ENCODE assay signal across 1 cellular context in the genomic region with DNA sequence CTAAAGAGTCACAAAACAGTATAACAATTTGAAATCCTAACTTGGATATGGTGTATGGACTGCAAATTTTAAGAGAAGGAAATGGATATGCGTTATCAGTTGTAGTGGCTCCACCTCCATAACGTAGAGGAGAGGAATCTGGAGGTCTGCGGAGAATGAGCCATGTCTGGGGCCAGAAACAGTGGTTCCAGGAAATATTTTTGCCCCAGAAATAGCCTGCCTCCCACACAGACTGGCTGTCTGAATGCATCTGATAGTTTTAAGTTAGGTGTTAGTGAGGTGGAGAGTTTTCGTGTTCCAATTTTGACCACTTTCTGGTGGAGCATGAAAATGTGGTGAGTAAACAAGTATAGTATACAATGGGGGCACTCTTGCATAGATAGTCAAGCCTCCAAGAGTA.
TF ChIP-seq lines count a peak whose summit lies in the region.

No MANE protein-coding gene starts in this region.

TF ChIP-seq in K562, 482 proteins besides CTCF, POLR2A, EP300 and RAD21 (continued from another document and continues in another):
- TF ChIP-seq, protein P1, sequence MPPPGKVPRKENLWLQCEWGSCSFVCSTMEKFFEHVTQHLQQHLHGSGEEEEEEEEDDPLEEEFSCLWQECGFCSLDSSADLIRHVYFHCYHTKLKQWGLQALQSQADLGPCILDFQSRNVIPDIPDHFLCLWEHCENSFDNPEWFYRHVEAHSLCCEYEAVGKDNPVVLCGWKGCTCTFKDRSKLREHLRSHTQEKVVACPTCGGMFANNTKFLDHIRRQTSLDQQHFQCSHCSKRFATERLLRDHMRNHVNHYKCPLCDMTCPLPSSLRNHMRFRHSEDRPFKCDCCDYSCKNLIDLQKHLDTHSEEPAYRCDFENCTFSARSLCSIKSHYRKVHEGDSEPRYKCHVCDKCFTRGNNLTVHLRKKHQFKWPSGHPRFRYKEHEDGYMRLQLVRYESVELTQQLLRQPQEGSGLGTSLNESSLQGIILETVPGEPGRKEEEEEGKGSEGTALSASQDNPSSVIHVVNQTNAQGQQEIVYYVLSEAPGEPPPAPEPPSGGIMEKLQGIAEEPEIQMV (tag; conservative IDR thresholded peaks at IDR 0.05; ENCODE audit: low read depth): no peak
- TF ChIP-seq HIVEP1 (CRISPR knock-in tag; IDR thresholded peaks at IDR 0.05) (no peak), HDAC3 (IDR thresholded peaks at IDR 0.05; ENCODE audit: borderline replicate concordance, partially characterized antibody) (peak; percentile 83), SIN3B (IDR thresholded peaks at IDR 0.05; ENCODE audit: low read depth) (no peak), HOXB6 (CRISPR knock-in tag; IDR thresholded peaks at IDR 0.05; ENCODE audit: borderline replicate concordance) (no peak), NCOA4 (IDR thresholded peaks at IDR 0.05; ENCODE audit: partially characterized antibody) (no peak), ZC3H4 (CRISPR knock-in tag; IDR thresholded peaks at IDR 0.05; ENCODE audit: borderline replicate concordance) (no peak), MCM5 (IDR thresholded peaks at IDR 0.05; ENCODE audit: low read depth) (no peak), ZKSCAN3 (CRISPR knock-in tag; IDR thresholded peaks at IDR 0.05) (no peak), SMC3 (conservative IDR thresholded peaks at IDR 0.05; ENCODE audit: insufficient read depth, low read depth, low read length) (no peak), PHF8 (IDR thresholded peaks at IDR 0.05; ENCODE audit: borderline replicate concordance, low read length) (no peak), POLR2AphosphoS2 (IDR thresholded peaks at IDR 0.05; ENCODE audit: low read length) (no peak), CAMTA2 (CRISPR knock-in tag; conservative IDR thresholded peaks at IDR 0.05) (no peak), SPI1 (IDR thresholded peaks at IDR 0.05; ENCODE audit: borderline replicate concordance, low read depth, low read length) (no peak), ZBTB1 (CRISPR knock-in tag; IDR thresholded peaks at IDR 0.05; ENCODE audit: borderline replicate concordance, low read depth) (no peak), BMI1 (IDR thresholded peaks at IDR 0.05; ENCODE audit: low read length) (no peak)
- TF ChIP-seq, protein P2, sequence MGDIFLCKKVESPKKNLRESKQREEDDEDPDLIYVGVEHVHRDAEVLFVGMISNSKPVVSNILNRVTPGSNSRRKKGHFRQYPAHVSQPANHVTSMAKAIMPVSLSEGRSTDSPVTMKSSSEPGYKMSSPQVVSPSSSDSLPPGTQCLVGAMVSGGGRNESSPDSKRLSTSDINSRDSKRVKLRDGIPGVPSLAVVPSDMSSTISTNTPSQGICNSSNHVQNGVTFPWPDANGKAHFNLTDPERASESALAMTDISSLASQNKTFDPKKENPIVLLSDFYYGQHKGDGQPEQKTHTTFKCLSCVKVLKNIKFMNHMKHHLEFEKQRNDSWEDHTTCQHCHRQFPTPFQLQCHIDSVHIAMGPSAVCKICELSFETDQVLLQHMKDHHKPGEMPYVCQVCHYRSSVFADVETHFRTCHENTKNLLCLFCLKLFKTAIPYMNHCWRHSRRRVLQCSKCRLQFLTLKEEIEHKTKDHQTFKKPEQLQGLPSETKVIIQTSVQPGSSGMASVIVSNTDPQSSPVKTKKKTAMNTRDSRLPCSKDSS (IDR thresholded peaks at IDR 0.05; ENCODE audit: low read depth, partially characterized antibody): no peak
- TF ChIP-seq, protein P3, sequence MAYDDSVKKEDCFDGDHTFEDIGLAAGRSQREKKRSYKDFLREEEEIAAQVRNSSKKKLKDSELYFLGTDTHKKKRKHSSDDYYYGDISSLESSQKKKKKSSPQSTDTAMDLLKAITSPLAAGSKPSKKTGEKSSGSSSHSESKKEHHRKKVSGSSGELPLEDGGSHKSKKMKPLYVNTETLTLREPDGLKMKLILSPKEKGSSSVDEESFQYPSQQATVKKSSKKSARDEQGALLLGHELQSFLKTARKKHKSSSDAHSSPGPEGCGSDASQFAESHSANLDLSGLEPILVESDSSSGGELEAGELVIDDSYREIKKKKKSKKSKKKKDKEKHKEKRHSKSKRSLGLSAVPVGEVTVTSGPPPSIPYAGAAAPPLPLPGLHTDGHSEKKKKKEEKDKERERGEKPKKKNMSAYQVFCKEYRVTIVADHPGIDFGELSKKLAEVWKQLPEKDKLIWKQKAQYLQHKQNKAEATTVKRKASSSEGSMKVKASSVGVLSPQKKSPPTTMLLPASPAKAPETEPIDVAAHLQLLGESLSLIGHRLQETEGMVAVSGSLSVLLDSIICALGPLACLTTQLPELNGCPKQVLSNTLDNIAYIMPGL (CRISPR knock-in tag; IDR thresholded peaks at IDR 0.05): no peak
- TF ChIP-seq, protein P4, sequence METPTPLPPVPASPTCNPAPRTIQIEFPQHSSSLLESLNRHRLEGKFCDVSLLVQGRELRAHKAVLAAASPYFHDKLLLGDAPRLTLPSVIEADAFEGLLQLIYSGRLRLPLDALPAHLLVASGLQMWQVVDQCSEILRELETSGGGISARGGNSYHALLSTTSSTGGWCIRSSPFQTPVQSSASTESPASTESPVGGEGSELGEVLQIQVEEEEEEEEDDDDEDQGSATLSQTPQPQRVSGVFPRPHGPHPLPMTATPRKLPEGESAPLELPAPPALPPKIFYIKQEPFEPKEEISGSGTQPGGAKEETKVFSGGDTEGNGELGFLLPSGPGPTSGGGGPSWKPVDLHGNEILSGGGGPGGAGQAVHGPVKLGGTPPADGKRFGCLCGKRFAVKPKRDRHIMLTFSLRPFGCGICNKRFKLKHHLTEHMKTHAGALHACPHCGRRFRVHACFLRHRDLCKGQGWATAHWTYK (CRISPR knock-in tag; IDR thresholded peaks at IDR 0.05): 0 out of 2 replicates have a peak, but pooled peaks have one; percentile 26
- TF ChIP-seq, protein P5, sequence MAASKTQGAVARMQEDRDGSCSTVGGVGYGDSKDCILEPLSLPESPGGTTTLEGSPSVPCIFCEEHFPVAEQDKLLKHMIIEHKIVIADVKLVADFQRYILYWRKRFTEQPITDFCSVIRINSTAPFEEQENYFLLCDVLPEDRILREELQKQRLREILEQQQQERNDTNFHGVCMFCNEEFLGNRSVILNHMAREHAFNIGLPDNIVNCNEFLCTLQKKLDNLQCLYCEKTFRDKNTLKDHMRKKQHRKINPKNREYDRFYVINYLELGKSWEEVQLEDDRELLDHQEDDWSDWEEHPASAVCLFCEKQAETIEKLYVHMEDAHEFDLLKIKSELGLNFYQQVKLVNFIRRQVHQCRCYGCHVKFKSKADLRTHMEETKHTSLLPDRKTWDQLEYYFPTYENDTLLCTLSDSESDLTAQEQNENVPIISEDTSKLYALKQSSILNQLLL (CRISPR knock-in tag; IDR thresholded peaks at IDR 0.05; ENCODE audit: borderline replicate concordance): no peak
- TF ChIP-seq, protein P6, sequence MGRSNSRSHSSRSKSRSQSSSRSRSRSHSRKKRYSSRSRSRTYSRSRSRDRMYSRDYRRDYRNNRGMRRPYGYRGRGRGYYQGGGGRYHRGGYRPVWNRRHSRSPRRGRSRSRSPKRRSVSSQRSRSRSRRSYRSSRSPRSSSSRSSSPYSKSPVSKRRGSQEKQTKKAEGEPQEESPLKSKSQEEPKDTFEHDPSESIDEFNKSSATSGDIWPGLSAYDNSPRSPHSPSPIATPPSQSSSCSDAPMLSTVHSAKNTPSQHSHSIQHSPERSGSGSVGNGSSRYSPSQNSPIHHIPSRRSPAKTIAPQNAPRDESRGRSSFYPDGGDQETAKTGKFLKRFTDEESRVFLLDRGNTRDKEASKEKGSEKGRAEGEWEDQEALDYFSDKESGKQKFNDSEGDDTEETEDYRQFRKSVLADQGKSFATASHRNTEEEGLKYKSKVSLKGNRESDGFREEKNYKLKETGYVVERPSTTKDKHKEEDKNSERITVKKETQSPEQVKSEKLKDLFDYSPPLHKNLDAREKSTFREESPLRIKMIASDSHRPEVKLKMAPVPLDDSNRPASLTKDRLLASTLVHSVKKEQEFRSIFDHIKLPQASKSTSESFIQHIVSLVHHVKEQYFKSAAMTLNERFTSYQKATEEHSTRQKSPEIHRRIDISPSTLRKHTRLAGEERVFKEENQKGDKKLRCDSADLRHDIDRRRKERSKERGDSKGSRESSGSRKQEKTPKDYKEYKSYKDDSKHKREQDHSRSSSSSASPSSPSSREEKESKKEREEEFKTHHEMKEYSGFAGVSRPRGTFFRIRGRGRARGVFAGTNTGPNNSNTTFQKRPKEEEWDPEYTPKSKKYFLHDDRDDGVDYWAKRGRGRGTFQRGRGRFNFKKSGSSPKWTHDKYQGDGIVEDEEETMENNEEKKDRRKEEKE (IDR thresholded peaks at IDR 0.05; ENCODE audit: borderline replicate concordance in 1 of 2, control insufficient read depth in 1 of 2, low read depth in 2 of 2, low read length in 1 of 2): 0 out of 4 replicates have a peak, but pooled peaks of 1 of the 2 experiments have one; percentile 20
- TF ChIP-seq, protein P7, sequence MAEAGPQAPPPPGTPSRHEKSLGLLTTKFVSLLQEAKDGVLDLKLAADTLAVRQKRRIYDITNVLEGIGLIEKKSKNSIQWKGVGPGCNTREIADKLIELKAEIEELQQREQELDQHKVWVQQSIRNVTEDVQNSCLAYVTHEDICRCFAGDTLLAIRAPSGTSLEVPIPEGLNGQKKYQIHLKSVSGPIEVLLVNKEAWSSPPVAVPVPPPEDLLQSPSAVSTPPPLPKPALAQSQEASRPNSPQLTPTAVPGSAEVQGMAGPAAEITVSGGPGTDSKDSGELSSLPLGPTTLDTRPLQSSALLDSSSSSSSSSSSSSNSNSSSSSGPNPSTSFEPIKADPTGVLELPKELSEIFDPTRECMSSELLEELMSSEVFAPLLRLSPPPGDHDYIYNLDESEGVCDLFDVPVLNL (CRISPR knock-in tag; IDR thresholded peaks at IDR 0.05; ENCODE audit: low read depth): no peak
- TF ChIP-seq, protein P8, sequence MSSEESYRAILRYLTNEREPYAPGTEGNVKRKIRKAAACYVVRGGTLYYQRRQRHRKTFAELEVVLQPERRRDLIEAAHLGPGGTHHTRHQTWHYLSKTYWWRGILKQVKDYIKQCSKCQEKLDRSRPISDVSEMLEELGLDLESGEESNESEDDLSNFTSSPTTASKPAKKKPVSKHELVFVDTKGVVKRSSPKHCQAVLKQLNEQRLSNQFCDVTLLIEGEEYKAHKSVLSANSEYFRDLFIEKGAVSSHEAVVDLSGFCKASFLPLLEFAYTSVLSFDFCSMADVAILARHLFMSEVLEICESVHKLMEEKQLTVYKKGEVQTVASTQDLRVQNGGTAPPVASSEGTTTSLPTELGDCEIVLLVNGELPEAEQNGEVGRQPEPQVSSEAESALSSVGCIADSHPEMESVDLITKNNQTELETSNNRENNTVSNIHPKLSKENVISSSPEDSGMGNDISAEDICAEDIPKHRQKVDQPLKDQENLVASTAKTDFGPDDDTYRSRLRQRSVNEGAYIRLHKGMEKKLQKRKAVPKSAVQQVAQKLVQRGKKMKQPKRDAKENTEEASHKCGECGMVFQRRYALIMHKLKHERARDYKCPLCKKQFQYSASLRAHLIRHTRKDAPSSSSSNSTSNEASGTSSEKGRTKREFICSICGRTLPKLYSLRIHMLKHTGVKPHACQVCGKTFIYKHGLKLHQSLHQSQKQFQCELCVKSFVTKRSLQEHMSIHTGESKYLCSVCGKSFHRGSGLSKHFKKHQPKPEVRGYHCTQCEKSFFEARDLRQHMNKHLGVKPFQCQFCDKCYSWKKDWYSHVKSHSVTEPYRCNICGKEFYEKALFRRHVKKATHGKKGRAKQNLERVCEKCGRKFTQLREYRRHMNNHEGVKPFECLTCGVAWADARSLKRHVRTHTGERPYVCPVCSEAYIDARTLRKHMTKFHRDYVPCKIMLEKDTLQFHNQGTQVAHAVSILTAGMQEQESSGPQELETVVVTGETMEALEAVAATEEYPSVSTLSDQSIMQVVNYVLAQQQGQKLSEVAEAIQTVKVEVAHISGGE (CRISPR knock-in tag; IDR thresholded peaks at IDR 0.05): no peak
- TF ChIP-seq, protein P9, sequence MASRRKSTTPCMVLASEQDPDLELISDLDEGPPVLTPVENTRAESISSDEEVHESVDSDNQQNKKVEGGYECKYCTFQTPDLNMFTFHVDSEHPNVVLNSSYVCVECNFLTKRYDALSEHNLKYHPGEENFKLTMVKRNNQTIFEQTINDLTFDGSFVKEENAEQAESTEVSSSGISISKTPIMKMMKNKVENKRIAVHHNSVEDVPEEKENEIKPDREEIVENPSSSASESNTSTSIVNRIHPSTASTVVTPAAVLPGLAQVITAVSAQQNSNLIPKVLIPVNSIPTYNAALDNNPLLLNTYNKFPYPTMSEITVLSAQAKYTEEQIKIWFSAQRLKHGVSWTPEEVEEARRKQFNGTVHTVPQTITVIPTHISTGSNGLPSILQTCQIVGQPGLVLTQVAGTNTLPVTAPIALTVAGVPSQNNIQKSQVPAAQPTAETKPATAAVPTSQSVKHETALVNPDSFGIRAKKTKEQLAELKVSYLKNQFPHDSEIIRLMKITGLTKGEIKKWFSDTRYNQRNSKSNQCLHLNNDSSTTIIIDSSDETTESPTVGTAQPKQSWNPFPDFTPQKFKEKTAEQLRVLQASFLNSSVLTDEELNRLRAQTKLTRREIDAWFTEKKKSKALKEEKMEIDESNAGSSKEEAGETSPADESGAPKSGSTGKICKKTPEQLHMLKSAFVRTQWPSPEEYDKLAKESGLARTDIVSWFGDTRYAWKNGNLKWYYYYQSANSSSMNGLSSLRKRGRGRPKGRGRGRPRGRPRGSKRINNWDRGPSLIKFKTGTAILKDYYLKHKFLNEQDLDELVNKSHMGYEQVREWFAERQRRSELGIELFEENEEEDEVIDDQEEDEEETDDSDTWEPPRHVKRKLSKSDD (conservative IDR thresholded peaks at IDR 0.05; ENCODE audit: low read length): no peak
- TF ChIP-seq, protein P10, sequence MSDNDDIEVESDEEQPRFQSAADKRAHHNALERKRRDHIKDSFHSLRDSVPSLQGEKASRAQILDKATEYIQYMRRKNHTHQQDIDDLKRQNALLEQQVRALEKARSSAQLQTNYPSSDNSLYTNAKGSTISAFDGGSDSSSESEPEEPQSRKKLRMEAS (CRISPR knock-in tag; IDR thresholded peaks at IDR 0.05): no peak
- TF ChIP-seq, protein P11, sequence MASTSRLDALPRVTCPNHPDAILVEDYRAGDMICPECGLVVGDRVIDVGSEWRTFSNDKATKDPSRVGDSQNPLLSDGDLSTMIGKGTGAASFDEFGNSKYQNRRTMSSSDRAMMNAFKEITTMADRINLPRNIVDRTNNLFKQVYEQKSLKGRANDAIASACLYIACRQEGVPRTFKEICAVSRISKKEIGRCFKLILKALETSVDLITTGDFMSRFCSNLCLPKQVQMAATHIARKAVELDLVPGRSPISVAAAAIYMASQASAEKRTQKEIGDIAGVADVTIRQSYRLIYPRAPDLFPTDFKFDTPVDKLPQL (IDR thresholded peaks at IDR 0.05; ENCODE audit: extremely low read depth, insufficient read length): no peak
- TF ChIP-seq, protein P12, sequence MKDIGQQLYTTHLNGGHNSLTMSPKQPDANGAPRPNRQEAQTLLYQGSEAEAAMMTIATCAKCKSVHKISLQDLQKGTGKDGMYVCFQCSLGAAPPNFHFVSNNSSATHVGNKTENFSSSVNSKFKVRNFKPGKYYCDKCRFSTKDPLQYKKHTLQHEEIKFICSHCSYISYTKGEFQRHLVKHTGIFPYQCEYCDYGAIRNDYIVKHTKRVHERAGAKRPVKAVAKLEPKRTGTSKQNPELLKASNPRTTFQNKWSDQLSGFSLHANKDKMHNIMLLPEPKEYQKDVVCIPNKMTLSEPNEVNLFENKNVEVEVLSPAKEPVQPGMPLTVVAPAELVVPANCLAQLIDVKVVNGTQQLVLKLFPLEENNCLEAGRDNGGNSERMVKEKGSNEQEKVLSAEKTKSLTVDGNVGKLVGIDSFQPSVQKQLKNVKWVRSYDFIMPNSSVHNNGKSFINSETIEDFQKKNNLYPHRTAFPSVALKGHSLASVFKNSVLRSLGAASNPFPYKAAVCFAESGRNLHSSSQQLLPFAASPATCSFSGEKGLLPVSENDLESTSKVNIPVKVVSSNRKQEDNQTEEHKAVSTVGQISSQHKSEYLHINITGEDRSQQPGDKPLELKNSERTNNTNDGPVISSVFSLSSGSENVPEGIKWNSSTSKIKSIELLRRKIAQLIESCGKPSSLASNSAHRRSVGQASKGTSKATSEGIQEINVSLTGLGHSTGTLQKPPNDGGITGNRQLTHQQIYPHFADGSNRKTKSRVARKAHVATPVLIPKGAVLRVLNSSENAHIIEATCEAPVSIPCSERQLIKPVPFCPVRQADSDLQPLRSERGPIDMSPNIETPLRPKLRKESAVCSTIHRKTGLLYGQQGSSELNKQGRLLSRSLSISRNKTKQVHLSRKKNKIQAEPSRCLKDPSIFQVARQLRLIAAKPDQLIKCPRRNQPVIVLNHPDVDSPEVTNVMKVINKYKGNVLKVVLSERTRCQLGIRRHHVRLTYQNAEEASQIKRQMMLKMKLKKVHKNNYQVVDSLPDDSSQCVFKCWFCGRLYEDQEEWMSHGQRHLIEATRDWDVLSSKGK (CRISPR knock-in tag; IDR thresholded peaks at IDR 0.05): no peak
